16 cellular contexts compared by ENCODE assay signal in the genomic region with DNA sequence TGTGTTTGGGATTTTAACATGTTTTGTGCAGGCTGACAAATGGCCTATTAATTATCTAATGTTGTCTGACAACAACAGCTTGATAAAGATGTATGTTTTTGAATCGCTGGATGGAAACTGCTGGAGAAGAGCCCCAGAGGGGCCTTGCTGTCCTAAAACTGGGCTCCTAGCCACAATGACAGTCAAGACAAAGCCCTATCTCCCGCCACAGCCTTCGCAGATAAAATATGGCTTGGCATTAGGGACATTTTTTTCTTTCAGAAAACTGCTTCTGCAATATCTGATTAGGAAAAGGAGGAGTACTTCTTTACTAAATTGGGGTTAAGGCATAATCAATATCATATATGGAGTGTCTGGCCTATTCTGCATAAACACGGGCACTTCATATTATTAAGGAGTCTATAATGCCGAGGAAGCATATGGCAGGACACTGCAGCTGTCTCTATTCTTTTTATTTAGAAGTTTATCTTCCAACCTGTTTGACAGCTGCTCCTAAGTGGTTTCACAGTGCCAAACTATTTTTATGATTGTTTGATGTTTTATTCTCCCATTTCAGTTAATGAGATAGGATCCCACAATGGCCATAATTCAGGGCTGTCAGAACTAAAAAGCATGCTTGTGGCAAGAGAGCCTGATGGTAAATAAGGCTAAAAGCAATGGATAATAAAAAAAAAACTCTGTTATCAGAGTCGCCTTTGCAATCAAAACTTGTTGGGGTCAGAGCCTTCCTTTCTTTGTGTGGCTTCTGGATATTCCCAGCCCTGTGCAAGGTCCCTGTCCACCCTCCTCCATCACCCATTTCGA.
DNase-seq lines count a peak whose midpoint lies in the region; ATAC-seq, FAIRE-seq and TF ChIP-seq lines count a peak whose summit lies in the region.
"Had no signal": no experiment of that assay in that cellular context is flagged by ENCODE, and none has a peak within 500 bp of the region (broad histone marks: within the 10 kb centered on the region; RNA-seq: fewer than 3 reads in every experiment).

No MANE protein-coding gene starts in this region.

- peak overlapping the region; percentile 49 to 73 for H3K27ac ChIP-seq in esophagus (ENCODE audit: low read depth in 2 of 2, low read length in 1 of 2)
- H3K27ac ChIP-seq: BLaER1 had no signal

- no peak for TF ChIP-seq POLR2A in GM12891 (IDR thresholded peaks at IDR 0.05; ENCODE audit: low read depth, low read length)

- peaks cover 0 to 7% of the 10 kb centered on the region in 2 donors for H3K4me1 ChIP-seq in esophagus (ENCODE audit: control insufficient read depth in 2 of 2, insufficient read depth in 2 of 2, low read length in 1 of 2)
- H3K4me1 ChIP-seq: BLaER1 had no signal

- no peak overlapping the region for H3K4me3 ChIP-seq in esophagus (ENCODE audit: low read depth in 1 of 2, low read length in 2 of 2)
- H3K4me3 ChIP-seq: BLaER1 had no signal

- peak; percentile 79 for DNase-seq in DMS 273 treated with DMSO at 0.1 percent for 48 hours (lab: John Stamatoyannopoulos, UW)
- peak; percentile 65 to 98 (median 83) for DNase-seq in NCI-H1417 (lab: John Stamatoyannopoulos, UW)
- peak; percentile 91 for DNase-seq in NCI-H748 (lab: John Stamatoyannopoulos, UW; ENCODE audit: unreplicated experiment)
- no peak for DNase-seq in mucosa of gallbladder (ENCODE audit: low spot score)
- DNase-seq in GM12891 (ENCODE audit: insufficient read length, low spot score), result no peak
- DNase-seq in kidney tubule cell (ENCODE audit: low spot score), result no peak
- DNase-seq: activated CD4-positive, CD25-positive, alpha-beta regulatory T cell treated with anti-CD3 and anti-CD28 coated beads, Interleukin-2, amount 50 U/mL, for 72 hours; HCEC 1CT; head of caudate nucleus; Kasumi-1; kidney glomerular epithelial cell; natural killer cell had no signal

- FAIRE-seq in GM12891 (lab: Jason Lieb, UNC), result no peak

- 69 to 72% methylated on average over 7 of the region's 7 CpGs for WGBS in esophagus, 2 donors

- ATAC-seq in GM18498 (IDR thresholded peaks at IDR 0.05; ENCODE audit: unreplicated experiment), result no peak
- ATAC-seq: natural killer cell; stimulated activated effector memory CD8-positive, alpha-beta T cell treated with anti-CD3 and anti-CD28 coated beads, Interleukin-12 subunit alpha, Interleukin-12 subunit beta, amount 100 ng/mL, for 72 hours had no signal

- H3K27me3 ChIP-seq in esophagus (ENCODE audit: control insufficient read depth in 1 of 2, insufficient read depth in 2 of 2, low read length in 2 of 2), result no peaks in the 10 kb centered on the region
- H3K27me3 ChIP-seq: BLaER1 had no signal

- no peaks in the 10 kb centered on the region for H3K9me3 ChIP-seq in esophagus (ENCODE audit: control insufficient read depth in 2 of 2, insufficient read depth in 1 of 2, low read depth in 1 of 2, low read length in 1 of 2)
- H3K9me3 ChIP-seq: BLaER1 had no signal

- H3K36me3 ChIP-seq in esophagus (ENCODE audit: control insufficient read depth in 2 of 2, insufficient read depth in 2 of 2, low read length in 1 of 2), result no peaks in the 10 kb centered on the region
- H3K36me3 ChIP-seq: BLaER1 had no signal

TF ChIP-seq in GM12891, 5 proteins besides CTCF, POLR2A, EP300 and RAD21:
- TF ChIP-seq SPI1 (IDR thresholded peaks at IDR 0.05; ENCODE audit: low read depth, low read length), result no peak
- no peak for TF ChIP-seq POU2F2 (IDR thresholded peaks at IDR 0.05; ENCODE audit: low read depth, low read length)
- TF ChIP-seq PAX5 (IDR thresholded peaks at IDR 0.05; ENCODE audit: insufficient read depth, low read length, severe bottlenecking), result no peak
- no peak for TF ChIP-seq POLR2AphosphoS5 (IDR thresholded peaks at IDR 0.05; ENCODE audit: low read depth, low read length)
- TF ChIP-seq TAF1 (IDR thresholded peaks at IDR 0.05; ENCODE audit: low read depth, low read length), result no peak
TF ChIP-seq in GM12891: peak in this region for 0.

Comparison
In these comparisons a context has a peak if more than half of its experiments do, and no peak if none do; other contexts are left out.
1. DNase-seq: peak in DMS 273 treated with DMSO at 0.1 percent for 48 hours (single experiment), NCI-H1417 (3 of 3) and NCI-H748 (single experiment); none in mucosa of gallbladder (single experiment), GM12891 (single experiment) and kidney tubule cell (single experiment).